17 cellular contexts compared by ENCODE assay signal in the genomic region with DNA sequence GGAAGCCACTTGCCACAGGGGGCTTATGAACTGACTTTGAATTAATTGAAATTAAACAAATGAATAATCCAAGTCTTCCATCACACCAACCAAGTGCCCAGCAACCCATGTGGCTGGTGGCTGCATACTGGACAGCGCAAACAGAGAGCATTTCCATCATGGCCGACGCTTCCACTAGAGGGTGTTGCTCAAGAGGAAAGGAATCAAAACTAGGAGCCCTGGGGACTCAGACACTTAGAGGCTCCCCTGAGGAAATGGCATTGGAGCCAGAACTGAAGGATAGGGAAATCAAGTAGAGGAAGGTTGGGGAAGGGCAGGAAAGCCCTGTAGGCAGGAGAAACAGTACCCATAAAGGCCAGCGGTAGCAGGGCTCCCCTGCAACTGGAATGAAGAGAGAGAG. TPM values are rescaled to one million over a fixed set of nuclear protein-coding genes. Genes with fewer than 3 reads are reported as not detected.
"Had no signal": no experiment of that assay in that cellular context is flagged by ENCODE, and none has a peak within 500 bp of the region (broad histone marks: within the 10 kb centered on the region; RNA-seq: fewer than 3 reads in every experiment).

No MANE protein-coding gene starts in this region.

- H3K27ac Mint-ChIP-seq: activated CD4-positive, alpha-beta T cell treated with anti-CD3 and anti-CD28 coated beads, Interleukin-2, amount 10 ng/mL, durations not matched to agents 7 days and 5 days; activated naive CD8-positive, alpha-beta T cell; stimulated activated effector memory CD8-positive, alpha-beta T cell treated with anti-CD3 and anti-CD28 coated beads, Interleukin-12 subunit alpha, Interleukin-12 subunit beta, amount 100 ng/mL, for 72 hours; T-helper 2 cell treated with Interferon-gamma antibody and Interleukin-4, amounts not matched to agents 5 μg/mL and 100 μg/mL, for 36 hours had no signal

- H3K4me1 ChIP-seq: body of pancreas, lower lobe of right lung had no signal

- H3K27me3 ChIP-seq: body of pancreas, heart left ventricle had no signal

- H3K9me3 Mint-ChIP-seq: activated CD4-positive, alpha-beta T cell treated with anti-CD3 and anti-CD28 coated beads, Interleukin-2, amount 10 ng/mL, durations not matched to agents 7 days and 5 days; stimulated activated effector memory CD8-positive, alpha-beta T cell treated with anti-CD3 and anti-CD28 coated beads, Interleukin-12 subunit alpha, Interleukin-12 subunit beta, amount 100 ng/mL, for 72 hours; T-helper 2 cell treated with Interferon-gamma antibody and Interleukin-4, amounts not matched to agents 5 μg/mL and 100 μg/mL, for 36 hours had no signal

- H3K4me3 ChIP-seq: body of pancreas, coronary artery, heart left ventricle, lower lobe of right lung had no signal

- H3K36me3 ChIP-seq: heart left ventricle, lower lobe of right lung had no signal

- H3K4me3 Mint-ChIP-seq: activated CD4-positive, alpha-beta T cell treated with anti-CD3 and anti-CD28 coated beads, Interleukin-2, amount 10 ng/mL, durations not matched to agents 7 days and 5 days; activated naive CD8-positive, alpha-beta T cell; stimulated activated effector memory CD8-positive, alpha-beta T cell treated with anti-CD3 and anti-CD28 coated beads, Interleukin-12 subunit alpha, Interleukin-12 subunit beta, amount 100 ng/mL, for 72 hours; T-helper 2 cell treated with Interferon-gamma antibody and Interleukin-4, amounts not matched to agents 5 μg/mL and 100 μg/mL, for 36 hours had no signal

- H3K27ac ChIP-seq: body of pancreas, coronary artery, heart left ventricle, lower lobe of right lung had no signal

- DNase-seq: activated CD4-positive, alpha-beta T cell treated with anti-CD3 and anti-CD28 coated beads, Interleukin-2, amount 10 ng/mL, durations not matched to agents 7 days and 5 days; activated CD8-positive, alpha-beta memory T cell treated with anti-CD3 and anti-CD28 coated beads for 24 hours; activated gamma-delta T cell treated with Interleukin-2 at 50 U/mL for 16 hours; amygdala; body of pancreas; caudate nucleus; effector CD8-positive, alpha-beta T cell; foreskin melanocyte; heart left ventricle; left colon; lower lobe of right lung; midbrain; stimulated activated CD4-positive, alpha-beta T cell treated with anti-CD3 and anti-CD28 coated beads, Interleukin-12 subunit alpha, Interleukin-12 subunit beta, amount 100 ng/mL, for 4 hours had no signal

- H3K4me1 Mint-ChIP-seq: activated CD4-positive, alpha-beta T cell treated with anti-CD3 and anti-CD28 coated beads, Interleukin-2, amount 10 ng/mL, durations not matched to agents 7 days and 5 days; stimulated activated effector memory CD8-positive, alpha-beta T cell treated with anti-CD3 and anti-CD28 coated beads, Interleukin-12 subunit alpha, Interleukin-12 subunit beta, amount 100 ng/mL, for 72 hours had no signal

- ATAC-seq: body of pancreas; heart left ventricle; left colon; lower lobe of right lung; stimulated activated effector memory CD8-positive, alpha-beta T cell treated with anti-CD3 and anti-CD28 coated beads, Interleukin-12 subunit alpha, Interleukin-12 subunit beta, amount 100 ng/mL, for 72 hours had no signal

- H3K36me3 Mint-ChIP-seq: activated naive CD8-positive, alpha-beta T cell; stimulated activated effector memory CD8-positive, alpha-beta T cell treated with anti-CD3 and anti-CD28 coated beads, Interleukin-12 subunit alpha, Interleukin-12 subunit beta, amount 100 ng/mL, for 72 hours had no signal

- H3K9me3 ChIP-seq: body of pancreas, heart left ventricle, lower lobe of right lung had no signal

RNA-seq across cellular contexts. Expression of a gene that starts 50.6 kb away (rescaled TPM):
- total RNA-seq: activated CD4-positive, alpha-beta T cell treated with anti-CD3 and anti-CD28 coated beads, Interleukin-2, amount 10 ng/mL, durations not matched to agents 7 days and 5 days had no signal
